10 cellular contexts compared by ENCODE assay signal in the genomic region with DNA sequence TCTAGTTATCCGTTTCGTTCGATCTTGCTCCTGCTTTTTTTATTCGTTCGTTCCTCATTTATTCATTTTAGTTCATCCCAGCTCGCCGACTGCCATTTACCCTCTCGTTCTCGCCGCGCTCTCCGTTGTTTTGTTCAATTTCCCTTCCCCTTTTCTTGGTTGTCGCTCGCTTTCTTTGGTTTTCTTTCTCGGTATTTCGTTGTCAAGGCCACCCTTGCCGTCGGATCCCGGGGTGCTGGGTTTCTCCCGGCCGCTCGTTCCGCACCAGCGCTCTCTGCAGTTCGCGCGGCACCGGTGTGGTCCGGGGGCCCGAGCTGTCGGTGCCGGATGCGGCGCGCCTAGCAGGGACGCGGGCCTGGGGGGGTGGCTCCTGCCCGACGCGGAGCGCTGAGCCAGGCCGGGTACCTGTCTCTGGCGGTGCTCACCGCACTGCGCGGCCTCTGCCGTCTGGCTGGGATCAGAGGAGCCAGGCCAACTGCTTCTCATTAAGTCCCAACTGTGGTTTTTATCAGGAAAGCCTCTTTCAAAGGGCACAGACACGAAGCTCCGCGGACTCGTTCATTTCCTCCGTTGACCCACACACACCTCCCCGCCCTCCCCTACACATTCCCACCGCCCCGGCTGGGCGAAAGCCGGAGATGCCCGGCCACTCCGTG. TPM values are rescaled to one million over a fixed set of nuclear protein-coding genes. Genes with fewer than 3 reads are reported as not detected.
DNase-seq lines count a peak whose midpoint lies in the region; ATAC-seq, FAIRE-seq and TF ChIP-seq lines count a peak whose summit lies in the region.
"Had no signal": no experiment of that assay in that cellular context is flagged by ENCODE, and none has a peak within 500 bp of the region (broad histone marks: within the 10 kb centered on the region; RNA-seq: fewer than 3 reads in every experiment).

No MANE protein-coding gene starts in this region.

- peaks cover 17% of the 10 kb centered on the region; the same call in 1 of the 2 replicates for H3K4me1 Mint-ChIP-seq in HFFc6 (ENCODE audit: low read depth)
- H3K4me1 Mint-ChIP-seq in activated CD4-positive, alpha-beta memory T cell treated with anti-CD3 and anti-CD28 coated beads for 36 hours (ENCODE audit: low read depth): peaks cover 18% of the 10 kb centered on the region

- H3K36me3 ChIP-seq in psoas muscle (ENCODE audit: insufficient read depth in 1 of 2, low read depth in 1 of 2): no peaks in the 10 kb centered on the region

- intact Hi-C loops in activated CD4-positive, alpha-beta memory T cell treated with anti-CD3 and anti-CD28 coated beads for 36 hours (cut with micrococcal nuclease): loop anchor here (2.0 kb wide), 1 partner anchor 14 kb away; no protein-coding TSS in a partner anchor
- intact Hi-C loops in psoas muscle (cut with DNase I): no loop called here

- H3K27me3 Mint-ChIP-seq in HFFc6 (ENCODE audit: insufficient read depth): peaks cover 35% of the 10 kb centered on the region
- H3K27me3 Mint-ChIP-seq in activated CD4-positive, alpha-beta memory T cell treated with anti-CD3 and anti-CD28 coated beads for 36 hours: peaks cover 62% of the 10 kb centered on the region

- H3K9me3 ChIP-seq in psoas muscle: no peaks in the 10 kb centered on the region

- CTCF ChIA-PET in activated CD4-positive, alpha-beta memory T cell treated with anti-CD3 and anti-CD28 coated beads for 36 hours (lab: Charles Lee): interaction anchor here (1.1 to 1.8 kb wide), 3 partner anchors 9 to 37 kb away, joined by 3 to 6 read pairs (median 5); no protein-coding TSS in a partner anchor

- 11 to 14% (median 12%) methylated on average over 58 to 59 of the region's 59 CpGs for WGBS in psoas muscle, 3 donors

- H3K27ac Mint-ChIP-seq in HFFc6: peak overlapping the region; percentile 86; the same call in 1 of the 2 replicates
- H3K27ac Mint-ChIP-seq in activated CD4-positive, alpha-beta memory T cell treated with anti-CD3 and anti-CD28 coated beads for 36 hours: no peak overlapping the region

- FAIRE-seq in RCC 7860 (lab: Jason Lieb, UNC): no peak

- POLR2A ChIA-PET in activated CD4-positive, alpha-beta memory T cell treated with anti-CD3 and anti-CD28 coated beads for 36 hours (lab: Charles Lee): interaction anchor here (0.5 kb wide), 1 partner anchor 283 kb away, joined by 5 read pairs; no protein-coding TSS in a partner anchor

- H3K27ac ChIP-seq in psoas muscle: no peak overlapping the region

- no peaks in the 10 kb centered on the region; the same call in 1 of the 2 replicates for H3K9me3 Mint-ChIP-seq in HFFc6
- no peaks in the 10 kb centered on the region for H3K9me3 Mint-ChIP-seq in activated CD4-positive, alpha-beta memory T cell treated with anti-CD3 and anti-CD28 coated beads for 36 hours

- peak overlapping the region; percentile 85 for H3K4me3 Mint-ChIP-seq in HFFc6
- H3K4me3 Mint-ChIP-seq in activated CD4-positive, alpha-beta memory T cell treated with anti-CD3 and anti-CD28 coated beads for 36 hours: peak overlapping the region; percentile 13

- DNase-seq in HFFc6: no peak
- peak; percentile 32 for DNase-seq in activated CD4-positive, alpha-beta memory T cell treated with anti-CD3 and anti-CD28 coated beads for 36 hours
- peak; percentile 13 for DNase-seq in fibroblast of the aortic adventitia (ENCODE audit: low read depth)
- peak in 1 of 2 donors; percentile 41 for DNase-seq in psoas muscle
- DNase-seq in GOT3 (lab: John Stamatoyannopoulos, UW): no peak
- DNase-seq in RCC 7860 (ENCODE audit: low spot score): no peak
- DNase-seq in glomerular visceral epithelial cell (ENCODE audit: extremely low spot score): no peak
- no peak for DNase-seq in amygdala (lab: John Stamatoyannopoulos, UW)
- DNase-seq: NCI-H1105 treated with DMSO at 0.1 percent for 48 hours had no signal

- no peak for ATAC-seq in psoas muscle

- peaks cover 5% of the 10 kb centered on the region for H3K36me3 Mint-ChIP-seq in HFFc6 (ENCODE audit: low read depth)
- H3K36me3 Mint-ChIP-seq in activated CD4-positive, alpha-beta memory T cell treated with anti-CD3 and anti-CD28 coated beads for 36 hours: no peaks in the 10 kb centered on the region

- H3K4me3 ChIP-seq in fibroblast of the aortic adventitia (ENCODE audit: low read depth, low read length): no peak overlapping the region
- H3K4me3 ChIP-seq in psoas muscle: peak overlapping the region; percentile 43

- TF ChIP-seq CTCF in HFFc6 (IDR thresholded peaks at IDR 0.05) (no peak), fibroblast of the aortic adventitia (IDR thresholded peaks at IDR 0.05; ENCODE audit: insufficient read depth, low read length) (no peak), psoas muscle (IDR thresholded peaks at IDR 0.05) (no peak)

- peaks cover 11% of the 10 kb centered on the region for H3K4me1 ChIP-seq in psoas muscle

- peaks cover 0 to 61% (median 39%) of the 10 kb centered on the region in 3 donors for H3K27me3 ChIP-seq in psoas muscle (ENCODE audit: insufficient read depth in 3 of 3, low read length in 2 of 3)

RNA-seq across cellular contexts. Expression of gene ALX3, which starts 1.7 kb away (rescaled TPM):
- total RNA-seq in HFFc6 (2021; fragmentation: NEBNext Ultra II Directional; extraction: Animal tissue kit (Norgen Biotek cat#: 25700)): 10 to 100 TPM in 1 of 6 experiments, 1 to 10 TPM in 5; 1.0 to 10.0 (median 1.4) TPM
- not detected for total RNA-seq in activated CD4-positive, alpha-beta memory T cell treated with anti-CD3 and anti-CD28 coated beads for 36 hours
- 0.09 TPM in 1 of 2 replicates, not detected in the other for total RNA-seq in fibroblast of the aortic adventitia (ENCODE audit: low replicate concordance)
- total RNA-seq in psoas muscle: not detected
- polyA plus RNA-seq in psoas muscle: under 1 TPM; 0.04 to 0.11 (median 0.05) TPM
- total RNA-seq: Right ventricle myocardium inferior had no signal

RNA-seq across cellular contexts. Expression of gene STRIP1, which starts 34.4 kb away (rescaled TPM):
- 10 to 100 TPM; 33.2 to 48.4 (median 36.8) TPM for total RNA-seq in HFFc6 (2021; fragmentation: NEBNext Ultra II Directional; extraction: Animal tissue kit (Norgen Biotek cat#: 25700))
- total RNA-seq in activated CD4-positive, alpha-beta memory T cell treated with anti-CD3 and anti-CD28 coated beads for 36 hours: 10 to 100 TPM; 22.7 to 25.7 TPM
- total RNA-seq in fibroblast of the aortic adventitia (ENCODE audit: low replicate concordance): 29.0 and 50.3 TPM in 2 replicates
- total RNA-seq in psoas muscle: 10 to 100 TPM; 16.1 to 23.1 (median 17.0) TPM
- 10 to 100 TPM; 12.1 to 17.4 (median 13.5) TPM for polyA plus RNA-seq in psoas muscle

RNA-seq across cellular contexts. Expression of gene UBL4B, which starts 43.5 kb away (rescaled TPM):
- 10 to 100 TPM in 1 of 6 experiments, 1 to 10 TPM in 5; 1.5 to 10.9 (median 1.8) TPM for total RNA-seq in HFFc6 (2021; fragmentation: NEBNext Ultra II Directional; extraction: Animal tissue kit (Norgen Biotek cat#: 25700))
- not detected for total RNA-seq in activated CD4-positive, alpha-beta memory T cell treated with anti-CD3 and anti-CD28 coated beads for 36 hours
- total RNA-seq in fibroblast of the aortic adventitia (ENCODE audit: low replicate concordance) (not detected in 2 replicates), psoas muscle (under 1 TPM in 1 of 4 donors, not detected in 3; 0.20 TPM)
- under 1 TPM in 2 of 3 donors, not detected in 1; 0.06 to 0.19 TPM for polyA plus RNA-seq in psoas muscle
- total RNA-seq: Right ventricle myocardium inferior had no signal

Comparison
In these comparisons a context has a peak if more than half of its experiments do, and no peak if none do; other contexts are left out.
1. DNase-seq: peak in activated CD4-positive, alpha-beta memory T cell treated with anti-CD3 and anti-CD28 coated beads for 36 hours (single experiment) and fibroblast of the aortic adventitia (single experiment); none in HFFc6 (single experiment), GOT3 (single experiment), RCC 7860 (single experiment), glomerular visceral epithelial cell (single experiment) and amygdala (0 of 56).